Comparison of ENCODE assay signal across 9 cellular contexts in genomic region chr2:182101263-182101662, GRCh38.
A peak's percentile ranks its signal among the peaks of the same experiment; 100 is the strongest.
DNase-seq lines count a peak whose midpoint lies in the region; ATAC-seq and TF ChIP-seq lines count a peak whose summit lies in the region.
"Had no signal": no experiment of that assay in that cellular context is flagged by ENCODE, and none has a peak within 500 bp of the region (broad histone marks: within the 10 kb centered on the region; RNA-seq: fewer than 3 reads in every experiment).

No MANE protein-coding gene starts in this region.

- H3K27ac Mint-ChIP-seq in natural killer cell treated with Interleukin-12 subunit alpha and Interleukin-12 subunit beta and Interleukin-15 and Interleukin-18, amount 100 ng/mL, for 72 hours = no peak overlapping the region

- H3K4me3 Mint-ChIP-seq in natural killer cell treated with Interleukin-12 subunit alpha and Interleukin-12 subunit beta and Interleukin-15 and Interleukin-18, amount 100 ng/mL, for 72 hours = no peak overlapping the region

- H3K27me3 Mint-ChIP-seq in natural killer cell treated with Interleukin-12 subunit alpha and Interleukin-12 subunit beta and Interleukin-15 and Interleukin-18, amount 100 ng/mL, for 72 hours = peaks cover 0 to 4% of the 10 kb centered on the region in 2 donors

- intact Hi-C loops in left colon (cut with DNase I, micrococcal nuclease) = no loop called here

- H3K9me3 Mint-ChIP-seq in natural killer cell treated with Interleukin-12 subunit alpha and Interleukin-12 subunit beta and Interleukin-15 and Interleukin-18, amount 100 ng/mL, for 72 hours = no peaks in the 10 kb centered on the region

- no peak overlapping the region for H3K27ac ChIP-seq in RWPE1
- H3K27ac ChIP-seq: SJSA1 had no signal

- CTCF ChIA-PET in RWPE1 (lab: Yijun Ruan, JAX) = interaction anchor here (0.8 to 1.0 kb wide), 2 partner anchors 10 to 12 kb away, joined by 3 read pairs; no protein-coding TSS in a partner anchor

- H3K4me1 Mint-ChIP-seq in natural killer cell treated with Interleukin-12 subunit alpha and Interleukin-12 subunit beta and Interleukin-15 and Interleukin-18, amount 100 ng/mL, for 72 hours (ENCODE audit: low read depth in 2 of 2) = no peaks in the 10 kb centered on the region

- POLR2A ChIA-PET in RWPE1 (lab: Yijun Ruan, JAX; ENCODE audit: low non-redundant PET) = no interaction called here

- H3K36me3 Mint-ChIP-seq in natural killer cell treated with Interleukin-12 subunit alpha and Interleukin-12 subunit beta and Interleukin-15 and Interleukin-18, amount 100 ng/mL, for 72 hours = no peaks in the 10 kb centered on the region

- DNase-seq in RWPE1 (ENCODE audit: low spot score) = peak; percentile 4
- DNase-seq in left colon = no peak
- no peak for DNase-seq in mucosa of gallbladder (ENCODE audit: low spot score)
- DNase-seq in natural killer cell treated with Interleukin-12 subunit alpha and Interleukin-12 subunit beta and Interleukin-15 and Interleukin-18, amount 100 ng/mL, for 72 hours (ENCODE audit: low spot score) = no peak
- DNase-seq in activated CD4-positive, alpha-beta T cell treated with anti-CD3 and anti-CD28 coated beads for 48 hours = no peak
- DNase-seq in NCI-H2107 treated with DMSO at 0.1 percent for 48 hours (lab: John Stamatoyannopoulos, UW; ENCODE audit: unreplicated experiment) = no peak

- ATAC-seq in GM18498 (IDR thresholded peaks at IDR 0.05; ENCODE audit: unreplicated experiment) (peak; percentile 72), HG02623 (IDR thresholded peaks at IDR 0.05; ENCODE audit: unreplicated experiment) (peak; percentile 47), left colon (peak; percentile 48)
- no peak for ATAC-seq in natural killer cell treated with Interleukin-12 subunit alpha and Interleukin-12 subunit beta and Interleukin-15 and Interleukin-18, amount 100 ng/mL, for 72 hours

- no peak for TF ChIP-seq CTCF in RWPE1 (conservative IDR thresholded peaks at IDR 0.05; ENCODE audit: low read depth)

Comparison
In these comparisons a context has a peak if more than half of its experiments do, and no peak if none do; other contexts are left out.
1. ATAC-seq: peak in GM18498 (single experiment), HG02623 (single experiment) and left colon (single experiment); none in natural killer cell treated with Interleukin-12 subunit alpha and Interleukin-12 subunit beta and Interleukin-15 and Interleukin-18, amount 100 ng/mL, for 72 hours (0 of 2).